Comparison of ENCODE assay signal across 1 cellular context in the genomic region with DNA sequence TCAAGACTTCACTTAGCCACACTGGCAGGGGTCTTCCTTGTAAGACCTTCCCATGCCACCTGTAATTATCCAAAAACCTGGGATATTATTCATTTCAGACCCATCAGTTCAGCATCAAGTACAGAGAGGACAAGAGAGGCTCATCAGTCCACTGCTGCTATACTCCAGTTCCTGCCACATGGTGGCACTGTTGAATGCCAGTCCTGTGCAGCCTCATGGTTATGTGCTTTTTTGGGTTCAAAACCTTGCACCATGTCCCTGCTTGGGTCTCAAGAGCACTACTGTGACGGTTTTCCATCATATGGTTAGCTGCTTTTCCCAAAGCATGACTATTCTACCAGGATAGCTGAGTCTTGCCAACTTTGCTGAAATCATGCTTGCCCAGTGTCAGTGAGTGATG.
TF ChIP-seq lines count a peak whose summit lies in the region.

No MANE protein-coding gene starts in this region.

TF ChIP-seq in K562, 482 proteins besides CTCF, POLR2A, EP300 and RAD21 (continues in another document):
- TF ChIP-seq, protein P1, sequence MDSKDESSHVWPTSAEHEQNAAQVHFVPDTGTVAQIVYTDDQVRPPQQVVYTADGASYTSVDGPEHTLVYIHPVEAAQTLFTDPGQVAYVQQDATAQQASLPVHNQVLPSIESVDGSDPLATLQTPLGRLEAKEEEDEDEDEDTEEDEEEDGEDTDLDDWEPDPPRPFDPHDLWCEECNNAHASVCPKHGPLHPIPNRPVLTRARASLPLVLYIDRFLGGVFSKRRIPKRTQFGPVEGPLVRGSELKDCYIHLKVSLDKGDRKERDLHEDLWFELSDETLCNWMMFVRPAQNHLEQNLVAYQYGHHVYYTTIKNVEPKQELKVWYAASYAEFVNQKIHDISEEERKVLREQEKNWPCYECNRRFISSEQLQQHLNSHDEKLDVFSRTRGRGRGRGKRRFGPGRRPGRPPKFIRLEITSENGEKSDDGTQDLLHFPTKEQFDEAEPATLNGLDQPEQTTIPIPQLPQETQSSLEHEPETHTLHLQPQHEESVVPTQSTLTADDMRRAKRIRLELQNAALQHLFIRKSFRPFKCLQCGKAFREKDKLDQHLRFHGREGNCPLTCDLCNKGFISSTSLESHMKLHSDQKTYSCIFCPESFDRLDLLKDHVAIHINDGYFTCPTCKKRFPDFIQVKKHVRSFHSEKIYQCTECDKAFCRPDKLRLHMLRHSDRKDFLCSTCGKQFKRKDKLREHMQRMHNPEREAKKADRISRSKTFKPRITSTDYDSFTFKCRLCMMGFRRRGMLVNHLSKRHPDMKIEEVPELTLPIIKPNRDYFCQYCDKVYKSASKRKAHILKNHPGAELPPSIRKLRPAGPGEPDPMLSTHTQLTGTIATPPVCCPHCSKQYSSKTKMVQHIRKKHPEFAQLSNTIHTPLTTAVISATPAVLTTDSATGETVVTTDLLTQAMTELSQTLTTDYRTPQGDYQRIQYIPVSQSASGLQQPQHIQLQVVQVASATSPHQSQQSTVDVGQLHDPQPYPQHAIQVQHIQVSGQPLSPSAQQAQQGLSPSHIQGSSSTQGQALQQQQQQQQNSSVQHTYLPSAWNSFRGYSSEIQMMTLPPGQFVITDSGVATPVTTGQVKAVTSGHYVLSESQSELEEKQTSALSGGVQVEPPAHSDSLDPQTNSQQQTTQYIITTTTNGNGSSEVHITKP (IDR thresholded peaks at IDR 0.05; ENCODE audit: partially characterized antibody) = no peak
- TF ChIP-seq, protein P2, sequence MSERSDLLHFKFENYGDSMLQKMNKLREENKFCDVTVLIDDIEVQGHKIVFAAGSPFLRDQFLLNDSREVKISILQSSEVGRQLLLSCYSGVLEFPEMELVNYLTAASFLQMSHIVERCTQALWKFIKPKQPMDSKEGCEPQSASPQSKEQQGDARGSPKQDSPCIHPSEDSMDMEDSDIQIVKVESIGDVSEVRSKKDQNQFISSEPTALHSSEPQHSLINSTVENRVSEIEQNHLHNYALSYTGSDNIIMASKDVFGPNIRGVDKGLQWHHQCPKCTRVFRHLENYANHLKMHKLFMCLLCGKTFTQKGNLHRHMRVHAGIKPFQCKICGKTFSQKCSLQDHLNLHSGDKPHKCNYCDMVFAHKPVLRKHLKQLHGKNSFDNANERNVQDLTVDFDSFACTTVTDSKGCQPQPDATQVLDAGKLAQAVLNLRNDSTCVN (CRISPR knock-in tag; IDR thresholded peaks at IDR 0.05) = no peak
- TF ChIP-seq MEF2D (tag; conservative IDR thresholded peaks at IDR 0.05; ENCODE audit: low read depth) (no peak), RBBP5 (IDR thresholded peaks at IDR 0.05; ENCODE audit: borderline replicate concordance, insufficient read depth, low read length, poor library complexity, severe bottlenecking) (no peak), HDAC1 (IDR thresholded peaks at IDR 0.05) (no peak), TRIM28 (IDR thresholded peaks at IDR 0.05) (peak; percentile 89; the same call in 1 of the 2 replicates), HDAC2 (IDR thresholded peaks at IDR 0.05) (0 out of 2 replicates have a peak, but pooled peaks have one; percentile 19), ZNF212 (CRISPR knock-in tag; IDR thresholded peaks at IDR 0.05) (no peak), NUFIP1 (IDR thresholded peaks at IDR 0.05; ENCODE audit: partially characterized antibody) (no peak), ZNF589 (CRISPR knock-in tag; IDR thresholded peaks at IDR 0.05; ENCODE audit: low read depth) (no peak), ATF1 (CRISPR knock-in tag; IDR thresholded peaks at IDR 0.05) (no peak), ATF1 (tag; IDR thresholded peaks at IDR 0.05) (no peak), TRIM24 (IDR thresholded peaks at IDR 0.05) (0 out of 4 replicates have a peak, but pooled peaks of 1 of the 2 experiments have one; percentile 11), CBX5 (IDR thresholded peaks at IDR 0.05; ENCODE audit: borderline replicate concordance, low read depth) (peak; percentile 83; the same call in 1 of the 2 replicates), CXXC5 (CRISPR knock-in tag; IDR thresholded peaks at IDR 0.05) (no peak), XRCC4 (IDR thresholded peaks at IDR 0.05; ENCODE audit: extremely low read depth, insufficient read depth, insufficient read length) (no peak), ZNF551 (CRISPR knock-in tag; IDR thresholded peaks at IDR 0.05) (no peak), MYBL2 (IDR thresholded peaks at IDR 0.05; ENCODE audit: low read depth) (no peak), MYBL2 (CRISPR knock-in tag; IDR thresholded peaks at IDR 0.05; ENCODE audit: borderline replicate concordance) (no peak), CBX3 (IDR thresholded peaks at IDR 0.05; ENCODE audit: borderline replicate concordance in 1 of 2, low read length in 2 of 2) (peak in 1 of 2 experiments; percentile 95; a peak in 2 of 3 replicates), CSDE1 (IDR thresholded peaks at IDR 0.05) (no peak), DMBX1 (CRISPR knock-in tag; IDR thresholded peaks at IDR 0.05; ENCODE audit: borderline replicate concordance) (no peak), RBM22 (IDR thresholded peaks at IDR 0.05; ENCODE audit: low read depth, low read length, poor library complexity, severe bottlenecking) (no peak), ZNF764 (CRISPR knock-in tag; IDR thresholded peaks at IDR 0.05; ENCODE audit: low read depth) (no peak), E2F3 (CRISPR knock-in tag; IDR thresholded peaks at IDR 0.05) (no peak)
- TF ChIP-seq, protein P3, sequence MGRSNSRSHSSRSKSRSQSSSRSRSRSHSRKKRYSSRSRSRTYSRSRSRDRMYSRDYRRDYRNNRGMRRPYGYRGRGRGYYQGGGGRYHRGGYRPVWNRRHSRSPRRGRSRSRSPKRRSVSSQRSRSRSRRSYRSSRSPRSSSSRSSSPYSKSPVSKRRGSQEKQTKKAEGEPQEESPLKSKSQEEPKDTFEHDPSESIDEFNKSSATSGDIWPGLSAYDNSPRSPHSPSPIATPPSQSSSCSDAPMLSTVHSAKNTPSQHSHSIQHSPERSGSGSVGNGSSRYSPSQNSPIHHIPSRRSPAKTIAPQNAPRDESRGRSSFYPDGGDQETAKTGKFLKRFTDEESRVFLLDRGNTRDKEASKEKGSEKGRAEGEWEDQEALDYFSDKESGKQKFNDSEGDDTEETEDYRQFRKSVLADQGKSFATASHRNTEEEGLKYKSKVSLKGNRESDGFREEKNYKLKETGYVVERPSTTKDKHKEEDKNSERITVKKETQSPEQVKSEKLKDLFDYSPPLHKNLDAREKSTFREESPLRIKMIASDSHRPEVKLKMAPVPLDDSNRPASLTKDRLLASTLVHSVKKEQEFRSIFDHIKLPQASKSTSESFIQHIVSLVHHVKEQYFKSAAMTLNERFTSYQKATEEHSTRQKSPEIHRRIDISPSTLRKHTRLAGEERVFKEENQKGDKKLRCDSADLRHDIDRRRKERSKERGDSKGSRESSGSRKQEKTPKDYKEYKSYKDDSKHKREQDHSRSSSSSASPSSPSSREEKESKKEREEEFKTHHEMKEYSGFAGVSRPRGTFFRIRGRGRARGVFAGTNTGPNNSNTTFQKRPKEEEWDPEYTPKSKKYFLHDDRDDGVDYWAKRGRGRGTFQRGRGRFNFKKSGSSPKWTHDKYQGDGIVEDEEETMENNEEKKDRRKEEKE (IDR thresholded peaks at IDR 0.05; ENCODE audit: borderline replicate concordance in 1 of 2, control insufficient read depth in 1 of 2, low read depth in 2 of 2, low read length in 1 of 2) = no peak
- TF ChIP-seq, protein P4, sequence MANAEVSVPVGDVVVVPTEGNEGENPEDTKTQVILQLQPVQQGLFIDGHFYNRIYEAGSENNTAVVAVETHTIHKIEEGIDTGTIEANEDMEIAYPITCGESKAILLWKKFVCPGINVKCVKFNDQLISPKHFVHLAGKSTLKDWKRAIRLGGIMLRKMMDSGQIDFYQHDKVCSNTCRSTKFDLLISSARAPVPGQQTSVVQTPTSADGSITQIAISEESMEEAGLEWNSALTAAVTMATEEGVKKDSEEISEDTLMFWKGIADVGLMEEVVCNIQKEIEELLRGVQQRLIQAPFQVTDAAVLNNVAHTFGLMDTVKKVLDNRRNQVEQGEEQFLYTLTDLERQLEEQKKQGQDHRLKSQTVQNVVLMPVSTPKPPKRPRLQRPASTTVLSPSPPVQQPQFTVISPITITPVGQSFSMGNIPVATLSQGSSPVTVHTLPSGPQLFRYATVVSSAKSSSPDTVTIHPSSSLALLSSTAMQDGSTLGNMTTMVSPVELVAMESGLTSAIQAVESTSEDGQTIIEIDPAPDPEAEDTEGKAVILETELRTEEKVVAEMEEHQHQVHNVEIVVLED (CRISPR knock-in tag; IDR thresholded peaks at IDR 0.05) = no peak
- TF ChIP-seq, protein P5, sequence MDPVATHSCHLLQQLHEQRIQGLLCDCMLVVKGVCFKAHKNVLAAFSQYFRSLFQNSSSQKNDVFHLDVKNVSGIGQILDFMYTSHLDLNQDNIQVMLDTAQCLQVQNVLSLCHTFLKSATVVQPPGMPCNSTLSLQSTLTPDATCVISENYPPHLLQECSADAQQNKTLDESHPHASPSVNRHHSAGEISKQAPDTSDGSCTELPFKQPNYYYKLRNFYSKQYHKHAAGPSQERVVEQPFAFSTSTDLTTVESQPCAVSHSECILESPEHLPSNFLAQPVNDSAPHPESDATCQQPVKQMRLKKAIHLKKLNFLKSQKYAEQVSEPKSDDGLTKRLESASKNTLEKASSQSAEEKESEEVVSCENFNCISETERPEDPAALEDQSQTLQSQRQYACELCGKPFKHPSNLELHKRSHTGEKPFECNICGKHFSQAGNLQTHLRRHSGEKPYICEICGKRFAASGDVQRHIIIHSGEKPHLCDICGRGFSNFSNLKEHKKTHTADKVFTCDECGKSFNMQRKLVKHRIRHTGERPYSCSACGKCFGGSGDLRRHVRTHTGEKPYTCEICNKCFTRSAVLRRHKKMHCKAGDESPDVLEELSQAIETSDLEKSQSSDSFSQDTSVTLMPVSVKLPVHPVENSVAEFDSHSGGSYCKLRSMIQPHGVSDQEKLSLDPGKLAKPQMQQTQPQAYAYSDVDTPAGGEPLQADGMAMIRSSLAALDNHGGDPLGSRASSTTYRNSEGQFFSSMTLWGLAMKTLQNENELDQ (CRISPR knock-in tag; IDR thresholded peaks at IDR 0.05; ENCODE audit: borderline replicate concordance) = no peak
- TF ChIP-seq, protein P6, sequence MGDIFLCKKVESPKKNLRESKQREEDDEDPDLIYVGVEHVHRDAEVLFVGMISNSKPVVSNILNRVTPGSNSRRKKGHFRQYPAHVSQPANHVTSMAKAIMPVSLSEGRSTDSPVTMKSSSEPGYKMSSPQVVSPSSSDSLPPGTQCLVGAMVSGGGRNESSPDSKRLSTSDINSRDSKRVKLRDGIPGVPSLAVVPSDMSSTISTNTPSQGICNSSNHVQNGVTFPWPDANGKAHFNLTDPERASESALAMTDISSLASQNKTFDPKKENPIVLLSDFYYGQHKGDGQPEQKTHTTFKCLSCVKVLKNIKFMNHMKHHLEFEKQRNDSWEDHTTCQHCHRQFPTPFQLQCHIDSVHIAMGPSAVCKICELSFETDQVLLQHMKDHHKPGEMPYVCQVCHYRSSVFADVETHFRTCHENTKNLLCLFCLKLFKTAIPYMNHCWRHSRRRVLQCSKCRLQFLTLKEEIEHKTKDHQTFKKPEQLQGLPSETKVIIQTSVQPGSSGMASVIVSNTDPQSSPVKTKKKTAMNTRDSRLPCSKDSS (IDR thresholded peaks at IDR 0.05; ENCODE audit: low read depth, partially characterized antibody) = peak; percentile 61
- TF ChIP-seq, protein P7, sequence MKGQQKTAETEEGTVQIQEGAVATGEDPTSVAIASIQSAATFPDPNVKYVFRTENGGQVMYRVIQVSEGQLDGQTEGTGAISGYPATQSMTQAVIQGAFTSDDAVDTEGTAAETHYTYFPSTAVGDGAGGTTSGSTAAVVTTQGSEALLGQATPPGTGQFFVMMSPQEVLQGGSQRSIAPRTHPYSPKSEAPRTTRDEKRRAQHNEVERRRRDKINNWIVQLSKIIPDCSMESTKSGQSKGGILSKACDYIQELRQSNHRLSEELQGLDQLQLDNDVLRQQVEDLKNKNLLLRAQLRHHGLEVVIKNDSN (CRISPR knock-in tag; IDR thresholded peaks at IDR 0.05) = no peak
- TF ChIP-seq, protein P8, sequence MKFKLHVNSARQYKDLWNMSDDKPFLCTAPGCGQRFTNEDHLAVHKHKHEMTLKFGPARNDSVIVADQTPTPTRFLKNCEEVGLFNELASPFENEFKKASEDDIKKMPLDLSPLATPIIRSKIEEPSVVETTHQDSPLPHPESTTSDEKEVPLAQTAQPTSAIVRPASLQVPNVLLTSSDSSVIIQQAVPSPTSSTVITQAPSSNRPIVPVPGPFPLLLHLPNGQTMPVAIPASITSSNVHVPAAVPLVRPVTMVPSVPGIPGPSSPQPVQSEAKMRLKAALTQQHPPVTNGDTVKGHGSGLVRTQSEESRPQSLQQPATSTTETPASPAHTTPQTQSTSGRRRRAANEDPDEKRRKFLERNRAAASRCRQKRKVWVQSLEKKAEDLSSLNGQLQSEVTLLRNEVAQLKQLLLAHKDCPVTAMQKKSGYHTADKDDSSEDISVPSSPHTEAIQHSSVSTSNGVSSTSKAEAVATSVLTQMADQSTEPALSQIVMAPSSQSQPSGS (CRISPR knock-in tag; IDR thresholded peaks at IDR 0.05) = no peak
- TF ChIP-seq, protein P9, sequence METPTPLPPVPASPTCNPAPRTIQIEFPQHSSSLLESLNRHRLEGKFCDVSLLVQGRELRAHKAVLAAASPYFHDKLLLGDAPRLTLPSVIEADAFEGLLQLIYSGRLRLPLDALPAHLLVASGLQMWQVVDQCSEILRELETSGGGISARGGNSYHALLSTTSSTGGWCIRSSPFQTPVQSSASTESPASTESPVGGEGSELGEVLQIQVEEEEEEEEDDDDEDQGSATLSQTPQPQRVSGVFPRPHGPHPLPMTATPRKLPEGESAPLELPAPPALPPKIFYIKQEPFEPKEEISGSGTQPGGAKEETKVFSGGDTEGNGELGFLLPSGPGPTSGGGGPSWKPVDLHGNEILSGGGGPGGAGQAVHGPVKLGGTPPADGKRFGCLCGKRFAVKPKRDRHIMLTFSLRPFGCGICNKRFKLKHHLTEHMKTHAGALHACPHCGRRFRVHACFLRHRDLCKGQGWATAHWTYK (CRISPR knock-in tag; IDR thresholded peaks at IDR 0.05) = no peak
- TF ChIP-seq, protein P10, sequence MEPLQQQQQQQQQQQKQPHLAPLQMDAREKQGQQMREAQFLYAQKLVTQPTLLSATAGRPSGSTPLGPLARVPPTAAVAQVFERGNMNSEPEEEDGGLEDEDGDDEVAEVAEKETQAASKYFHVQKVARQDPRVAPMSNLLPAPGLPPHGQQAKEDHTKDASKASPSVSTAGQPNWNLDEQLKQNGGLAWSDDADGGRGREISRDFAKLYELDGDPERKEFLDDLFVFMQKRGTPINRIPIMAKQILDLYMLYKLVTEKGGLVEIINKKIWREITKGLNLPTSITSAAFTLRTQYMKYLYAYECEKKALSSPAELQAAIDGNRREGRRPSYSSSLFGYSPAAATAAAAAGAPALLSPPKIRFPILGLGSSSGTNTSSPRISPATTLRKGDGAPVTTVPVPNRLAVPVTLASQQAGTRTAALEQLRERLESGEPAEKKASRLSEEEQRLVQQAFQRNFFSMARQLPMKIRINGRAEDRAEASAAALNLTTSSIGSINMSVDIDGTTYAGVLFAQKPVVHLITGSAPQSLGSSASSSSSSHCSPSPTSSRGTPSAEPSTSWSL (CRISPR knock-in tag; IDR thresholded peaks at IDR 0.05; ENCODE audit: borderline replicate concordance) = no peak
- TF ChIP-seq, protein P11, sequence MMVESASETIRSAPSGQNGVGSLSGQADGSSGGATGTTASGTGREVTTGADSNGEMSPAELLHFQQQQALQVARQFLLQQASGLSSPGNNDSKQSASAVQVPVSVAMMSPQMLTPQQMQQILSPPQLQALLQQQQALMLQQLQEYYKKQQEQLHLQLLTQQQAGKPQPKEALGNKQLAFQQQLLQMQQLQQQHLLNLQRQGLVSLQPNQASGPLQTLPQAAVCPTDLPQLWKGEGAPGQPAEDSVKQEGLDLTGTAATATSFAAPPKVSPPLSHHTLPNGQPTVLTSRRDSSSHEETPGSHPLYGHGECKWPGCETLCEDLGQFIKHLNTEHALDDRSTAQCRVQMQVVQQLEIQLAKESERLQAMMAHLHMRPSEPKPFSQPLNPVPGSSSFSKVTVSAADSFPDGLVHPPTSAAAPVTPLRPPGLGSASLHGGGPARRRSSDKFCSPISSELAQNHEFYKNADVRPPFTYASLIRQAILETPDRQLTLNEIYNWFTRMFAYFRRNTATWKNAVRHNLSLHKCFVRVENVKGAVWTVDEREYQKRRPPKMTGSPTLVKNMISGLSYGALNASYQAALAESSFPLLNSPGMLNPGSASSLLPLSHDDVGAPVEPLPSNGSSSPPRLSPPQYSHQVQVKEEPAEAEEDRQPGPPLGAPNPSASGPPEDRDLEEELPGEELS (CRISPR knock-in tag; IDR thresholded peaks at IDR 0.05; ENCODE audit: borderline replicate concordance) = no peak
